ENCODE assay signal across 22 cellular contexts in genomic region chrX:26597981-26598380, GRCh38.
A peak's percentile ranks its signal among the peaks of the same experiment; 100 is the strongest.
DNase-seq lines count a peak whose midpoint lies in the region; FAIRE-seq and TF ChIP-seq lines count a peak whose summit lies in the region.
"Had no signal": no experiment of that assay in that cellular context is flagged by ENCODE, and none has a peak within 500 bp of the region (broad histone marks: within the 10 kb centered on the region; RNA-seq: fewer than 3 reads in every experiment).

No MANE protein-coding gene starts in this region.

- H3K27me3 Mint-ChIP-seq in astrocyte (ENCODE audit: low read depth, unreplicated experiment) (no peaks in the 10 kb centered on the region), mesothelial cell of epicardium (ENCODE audit: low read depth) (no peaks in the 10 kb centered on the region)

- DNase-seq in NCI-H1930 (lab: John Stamatoyannopoulos, UW): peak; percentile 19 to 22
- peak; percentile 7 for DNase-seq in NCI-H345 treated with DMSO at 0.1 percent for 48 hours (lab: John Stamatoyannopoulos, UW; ENCODE audit: unreplicated experiment)
- DNase-seq in astrocyte (ENCODE audit: low read depth): no peak
- DNase-seq in mesothelial cell of epicardium (ENCODE audit: low spot score in 2 of 2, unreplicated experiment in 2 of 2): no peak
- no peak for DNase-seq in hypothalamus (lab: John Stamatoyannopoulos, UW)
- DNase-seq in HT-29 (ENCODE audit: low spot score): no peak
- no peak for DNase-seq in DMS53 (lab: John Stamatoyannopoulos, UW)
- DNase-seq: AML-193; DMS79 treated with DMSO at 0.1 percent for 48 hours; H7; HFFc6; MG63; NCI-H1048; NCI-H1694; NCI-H2107; NCI-H226; NCI-H526 treated with DMSO at 0.1 percent for 48 hours; NK-92 treated with Interleukin-12 subunit alpha and Interleukin-12 subunit beta, amount 100 ng/mL, for 24 hours; Right ventricle myocardium superior; T-helper 1 cell had no signal

- no peaks in the 10 kb centered on the region for H3K9me3 ChIP-seq in astrocyte (ENCODE audit: insufficient read depth, low read depth, low read length)
- H3K9me3 ChIP-seq: MG63 had no signal

- H3K4me3 ChIP-seq in astrocyte (ENCODE audit: insufficient read depth, low read depth, low read length): no peak overlapping the region
- H3K4me3 ChIP-seq: MG63 had no signal

- no peak overlapping the region for H3K9ac ChIP-seq in astrocyte (ENCODE audit: low read length)

- H3K79me2 ChIP-seq in astrocyte (ENCODE audit: insufficient read depth, low read length): no peaks in the 10 kb centered on the region

- no peak overlapping the region for H3K27ac ChIP-seq in astrocyte (ENCODE audit: low read depth, low read length)
- H3K27ac ChIP-seq: C4-2B had no signal

- no peaks in the 10 kb centered on the region for H3K27me3 ChIP-seq in astrocyte (ENCODE audit: insufficient read depth, low read length)
- H3K27me3 ChIP-seq: MG63 had no signal

- no peaks in the 10 kb centered on the region for H3K36me3 ChIP-seq in astrocyte (ENCODE audit: insufficient read depth, low read length)
- H3K36me3 ChIP-seq: MG63 had no signal

- H3K36me3 Mint-ChIP-seq in astrocyte (ENCODE audit: low read depth, unreplicated experiment): no peaks in the 10 kb centered on the region
- no peaks in the 10 kb centered on the region for H3K36me3 Mint-ChIP-seq in mesothelial cell of epicardium

- H3K4me3 Mint-ChIP-seq in astrocyte (ENCODE audit: unreplicated experiment) (no peak overlapping the region), mesothelial cell of epicardium (no peak overlapping the region)
- H3K4me3 Mint-ChIP-seq: HFFc6 had no signal

- H4K20me1 ChIP-seq in astrocyte (ENCODE audit: insufficient read depth, low read length): no peaks in the 10 kb centered on the region

- H3K4me2 ChIP-seq in astrocyte (ENCODE audit: low read length): no peak overlapping the region

- H3K27ac Mint-ChIP-seq in astrocyte (ENCODE audit: unreplicated experiment) (no peak overlapping the region), mesothelial cell of epicardium (peak overlapping the region; percentile 20)
- H3K27ac Mint-ChIP-seq: HFFc6 had no signal

- H3K4me1 Mint-ChIP-seq in astrocyte (ENCODE audit: low read depth, unreplicated experiment): no peaks in the 10 kb centered on the region
- peaks cover 12% of the 10 kb centered on the region for H3K4me1 Mint-ChIP-seq in mesothelial cell of epicardium

- H3K9me3 Mint-ChIP-seq in astrocyte (ENCODE audit: unreplicated experiment) (no peaks in the 10 kb centered on the region), mesothelial cell of epicardium (peaks cover 34% of the 10 kb centered on the region)

- peak; percentile 13 for FAIRE-seq in astrocyte (lab: Jason Lieb, UNC)
- FAIRE-seq: RCC 7860 had no signal

- TF ChIP-seq CTCF in astrocyte (IDR thresholded peaks at IDR 0.05; ENCODE audit: insufficient read depth, low read depth, low read length) (no peak), mesothelial cell of epicardium (IDR thresholded peaks at IDR 0.05; ENCODE audit: unreplicated experiment) (no peak)

- H2AFZ ChIP-seq in astrocyte (ENCODE audit: low read depth, low read length): no peak overlapping the region

- no peaks in the 10 kb centered on the region for H3K4me1 ChIP-seq in astrocyte (ENCODE audit: insufficient read depth, low read length)

Comparison
In these comparisons a context has a peak if more than half of its experiments do, and no peak if none do; other contexts are left out.
1. DNase-seq: peak in NCI-H1930 (2 of 2) and NCI-H345 treated with DMSO at 0.1 percent for 48 hours (single experiment); none in astrocyte (single experiment), mesothelial cell of epicardium (0 of 2), hypothalamus (0 of 51), HT-29 (single experiment) and DMS53 (single experiment).